Comparison of ENCODE assay signal across 22 cellular contexts in the genomic region with DNA sequence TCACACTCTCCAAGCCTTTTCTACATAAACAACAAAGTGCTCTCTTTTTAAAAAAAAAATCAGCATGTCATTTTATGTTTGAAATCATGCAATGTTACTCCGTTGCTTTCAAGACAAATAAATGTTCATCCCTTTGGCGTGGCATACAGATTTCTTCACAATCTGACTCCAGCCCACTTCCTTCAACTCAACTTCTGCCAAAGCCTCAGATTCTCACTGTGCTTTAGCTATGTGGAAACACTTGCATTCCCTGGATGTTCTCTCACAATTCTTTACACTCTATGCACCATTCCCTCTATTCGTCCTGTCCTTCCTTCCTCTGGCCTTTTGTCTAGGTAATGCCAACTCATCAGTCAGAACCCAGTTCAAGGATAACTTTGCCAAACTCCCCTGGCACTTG.
DNase-seq lines count a peak whose midpoint lies in the region; ATAC-seq, FAIRE-seq and TF ChIP-seq lines count a peak whose summit lies in the region.
"Had no signal": no experiment of that assay in that cellular context is flagged by ENCODE, and none has a peak within 500 bp of the region (broad histone marks: within the 10 kb centered on the region; RNA-seq: fewer than 3 reads in every experiment).

No MANE protein-coding gene starts in this region.

- H3K4me3 ChIP-seq in left ventricle myocardium inferior (no peak overlapping the region), bronchial epithelial cell (ENCODE audit: low read depth, low read length) (no peak overlapping the region), hepatocyte (no peak overlapping the region), aorta (ENCODE audit: low read length in 2 of 2) (no peak overlapping the region)
- H3K4me3 ChIP-seq: psoas muscle, thoracic aorta had no signal

- no peaks in the 10 kb centered on the region for H4K20me1 ChIP-seq in hepatocyte (ENCODE audit: insufficient read depth, poor library complexity, severe bottlenecking)

- no peaks in the 10 kb centered on the region for H3K9me3 ChIP-seq in left ventricle myocardium inferior (replicated peaks)
- no peaks in the 10 kb centered on the region for H3K9me3 ChIP-seq in hepatocyte (ENCODE audit: low read depth)
- no peaks in the 10 kb centered on the region for H3K9me3 ChIP-seq in aorta (ENCODE audit: control insufficient read depth, low read length)
- H3K9me3 ChIP-seq: psoas muscle, SK-N-SH, thoracic aorta had no signal

- H3K4me2 ChIP-seq in hepatocyte, result peak overlapping the region; percentile 23
- H3K4me2 ChIP-seq: SK-N-SH had no signal

- DNase-seq in Right ventricle myocardium inferior (ENCODE audit: missing footprints) (no peak), left ventricle myocardium inferior (no peak), bronchial epithelial cell (ENCODE audit: low read depth) (no peak), hepatocyte (ENCODE audit: low spot score) (no peak), aorta (no peak), hippocampal formation (lab: John Stamatoyannopoulos, UW) (no peak)
- DNase-seq: activated gamma-delta T cell treated with Interleukin-2 at 50 U/mL for 16 hours; CD8-positive, alpha-beta memory T cell; DMS79 treated with DMSO at 0.1 percent for 48 hours; islet precursor cell; Kasumi-1; NCI-H1417; nephron progenitor cell; psoas muscle; SK-N-SH; T1000 had no signal

- peak; percentile 40 for ATAC-seq in Right ventricle myocardium inferior
- peak; percentile 62 for ATAC-seq in aorta (ENCODE audit: low FRiP score)
- ATAC-seq in HG03135 (IDR thresholded peaks at IDR 0.05; ENCODE audit: unreplicated experiment), result no peak
- ATAC-seq in HG02610 (IDR thresholded peaks at IDR 0.05; ENCODE audit: unreplicated experiment), result no peak

- H3K36me3 ChIP-seq in left ventricle myocardium inferior (no peaks in the 10 kb centered on the region), bronchial epithelial cell (ENCODE audit: control insufficient read depth, insufficient read depth, low read length) (no peaks in the 10 kb centered on the region), hepatocyte (replicated peaks; ENCODE audit: insufficient read depth, low read depth) (no peaks in the 10 kb centered on the region), aorta (ENCODE audit: control insufficient read depth in 1 of 2, insufficient read depth in 2 of 2, low read length in 1 of 2) (no peaks in the 10 kb centered on the region)
- H3K36me3 ChIP-seq: thoracic aorta had no signal

- intact Hi-C loops in Right ventricle myocardium inferior (cut with DNase I) (no loop called here), left ventricle myocardium inferior (cut with micrococcal nuclease) (no loop called here), aorta (cut with DNase I) (no loop called here)

- H3K27ac ChIP-seq in left ventricle myocardium inferior (replicated peaks) (no peak overlapping the region), hepatocyte (no peak overlapping the region), aorta (ENCODE audit: low read depth in 1 of 2, low read length in 2 of 2) (no peak overlapping the region)
- H3K27ac ChIP-seq: psoas muscle had no signal

- H3K4me1 ChIP-seq in left ventricle myocardium inferior (peaks cover 14% of the 10 kb centered on the region), hepatocyte (ENCODE audit: insufficient read depth) (peaks cover 12% of the 10 kb centered on the region), aorta (ENCODE audit: control insufficient read depth in 1 of 2, insufficient read depth in 2 of 2, low read length in 2 of 2) (peaks cover 2 to 6% of the 10 kb centered on the region in 2 donors)
- H3K4me1 ChIP-seq: psoas muscle had no signal

- 80% methylated on average over 3 of the region's 3 CpGs for WGBS in hepatocyte (ENCODE audit: low lambda C conversion rate, missing lambda C conversion rate)
- 6 to 14% methylated on average over 3 of the region's 3 CpGs for WGBS in aorta, 2 donors

- peak; percentile 72 for FAIRE-seq in bronchial epithelial cell (lab: Jason Lieb, UNC)
- FAIRE-seq: A204.1, colon, GM18507 had no signal

- H3K27me3 ChIP-seq in left ventricle myocardium inferior (ENCODE audit: low read depth) (no peaks in the 10 kb centered on the region), bronchial epithelial cell (ENCODE audit: control insufficient read depth, insufficient read depth, low read length) (no peaks in the 10 kb centered on the region), hepatocyte (no peaks in the 10 kb centered on the region), aorta (ENCODE audit: control insufficient read depth in 1 of 2, insufficient read depth in 2 of 2, low read length in 1 of 2) (no peaks in the 10 kb centered on the region)

- no peaks in the 10 kb centered on the region for H3K9me2 ChIP-seq in hepatocyte (replicated peaks; ENCODE audit: insufficient read depth)
- H3K9me2 ChIP-seq: SK-N-SH had no signal

- no peak for TF ChIP-seq CTCF in left ventricle myocardium inferior (IDR thresholded peaks at IDR 0.05; ENCODE audit: borderline replicate concordance)
- TF ChIP-seq CTCF in bronchial epithelial cell (IDR thresholded peaks at IDR 0.05; ENCODE audit: insufficient read depth, low read length, severe bottlenecking), result no peak
- TF ChIP-seq CTCF in hepatocyte (IDR thresholded peaks at IDR 0.05; ENCODE audit: poor library complexity), result no peak

- no peaks in the 10 kb centered on the region for H3K79me2 ChIP-seq in hepatocyte

- no peak overlapping the region for H2AFZ ChIP-seq in hepatocyte

Comparison
In these comparisons a context has a peak if more than half of its experiments do, and no peak if none do; other contexts are left out.
1. ATAC-seq: peak in Right ventricle myocardium inferior (single experiment) and aorta (single experiment); none in HG03135 (single experiment) and HG02610 (single experiment).